20 cellular contexts compared by ENCODE assay signal in the genomic region with DNA sequence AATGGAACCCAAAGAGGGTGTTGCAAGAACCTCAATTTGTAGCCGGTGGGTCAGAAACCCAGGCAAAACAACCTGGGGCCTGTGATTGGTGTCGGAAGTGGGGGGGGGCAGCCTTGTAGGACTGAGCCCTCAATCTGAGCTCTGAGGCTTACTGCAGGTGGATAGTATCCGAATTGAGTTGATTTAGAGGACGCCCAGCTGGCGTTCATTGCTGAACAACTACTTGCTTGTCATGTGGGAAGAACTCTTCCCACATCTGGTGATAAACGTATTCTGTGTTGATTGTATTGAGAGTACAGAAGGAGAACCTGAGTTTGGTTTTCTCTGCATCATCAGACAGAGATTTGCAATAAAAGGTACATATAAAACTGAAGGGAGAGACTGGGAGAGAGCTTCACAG.
"Had no signal": no experiment of that assay in that cellular context is flagged by ENCODE, and none has a peak within 500 bp of the region (broad histone marks: within the 10 kb centered on the region; RNA-seq: fewer than 3 reads in every experiment).

No MANE protein-coding gene starts in this region.

- H3K27me3 Mint-ChIP-seq: activated CD4-positive, alpha-beta T cell treated with anti-CD3 and anti-CD28 coated beads for 36 hours; activated naive CD8-positive, alpha-beta T cell treated with anti-CD3 and anti-CD28 coated beads, Interleukin-2, amount 50 U/mL, for 24 hours; naive thymus-derived CD8-positive, alpha-beta T cell; T-cell had no signal

- H3K9me3 ChIP-seq: colonic mucosa, mucosa of descending colon, neutrophil, right atrium auricular region, transverse colon had no signal

- H3K27me3 ChIP-seq: colonic mucosa, hepatocyte, neutrophil, right atrium auricular region had no signal

- DNase-seq: activated CD4-positive, alpha-beta T cell treated with anti-CD3 and anti-CD28 coated beads for 36 hours; activated CD8-positive, alpha-beta memory T cell treated with anti-CD3 and anti-CD28 coated beads, Interleukin-2, amount 50 U/mL, for 48 hours; activated CD8-positive, alpha-beta T cell treated with anti-CD3 and anti-CD28 coated beads, Interleukin-2, amount 10 ng/mL, durations not matched to agents 7 days and 5 days; activated naive CD4-positive, alpha-beta T cell treated with Interleukin-2 at 50 U/mL for 16 hours; activated naive CD8-positive, alpha-beta T cell treated with anti-CD3 and anti-CD28 coated beads, Interleukin-2, amount 50 U/mL, for 24 hours; caudate nucleus; colonic mucosa; immature natural killer cell; left colon; mucosa of descending colon; naive thymus-derived CD8-positive, alpha-beta T cell; posterior cingulate gyrus; T-cell; T1000; transverse colon had no signal

- H3K4me1 ChIP-seq: colonic mucosa had no signal

- H3K4me3 ChIP-seq: colonic mucosa, hepatocyte, mucosa of descending colon, right atrium auricular region, smooth muscle cell, transverse colon had no signal

- ATAC-seq: activated CD4-positive, alpha-beta T cell treated with anti-CD3 and anti-CD28 coated beads for 36 hours; activated CD8-positive, alpha-beta T cell treated with anti-CD3 and anti-CD28 coated beads, Interleukin-2, amount 10 ng/mL, durations not matched to agents 7 days and 5 days; activated naive CD8-positive, alpha-beta T cell treated with anti-CD3 and anti-CD28 coated beads, Interleukin-2, amount 50 U/mL, for 24 hours; naive thymus-derived CD8-positive, alpha-beta T cell; T-cell had no signal

- H3K27ac Mint-ChIP-seq: activated CD4-positive, alpha-beta T cell treated with anti-CD3 and anti-CD28 coated beads for 36 hours; activated CD8-positive, alpha-beta T cell treated with anti-CD3 and anti-CD28 coated beads, Interleukin-2, amount 10 ng/mL, durations not matched to agents 7 days and 5 days; activated naive CD8-positive, alpha-beta T cell treated with anti-CD3 and anti-CD28 coated beads, Interleukin-2, amount 50 U/mL, for 24 hours; immature natural killer cell; T-cell had no signal

- H3K9me3 Mint-ChIP-seq: activated naive CD8-positive, alpha-beta T cell treated with anti-CD3 and anti-CD28 coated beads, Interleukin-2, amount 50 U/mL, for 24 hours; immature natural killer cell; naive thymus-derived CD8-positive, alpha-beta T cell; T-cell had no signal

- H3K36me3 Mint-ChIP-seq: T-cell had no signal

- H3K27ac ChIP-seq: colonic mucosa, neutrophil, right atrium auricular region, transverse colon, VCaP had no signal

- H2AFZ ChIP-seq: hepatocyte had no signal

- H3K4me3 Mint-ChIP-seq: activated CD4-positive, alpha-beta T cell treated with anti-CD3 and anti-CD28 coated beads for 36 hours; activated CD8-positive, alpha-beta T cell treated with anti-CD3 and anti-CD28 coated beads, Interleukin-2, amount 10 ng/mL, durations not matched to agents 7 days and 5 days; activated naive CD8-positive, alpha-beta T cell treated with anti-CD3 and anti-CD28 coated beads, Interleukin-2, amount 50 U/mL, for 24 hours; immature natural killer cell; naive thymus-derived CD8-positive, alpha-beta T cell; T-cell had no signal

- H3K36me3 ChIP-seq: colonic mucosa, neutrophil, right atrium auricular region, transverse colon had no signal
